ENCODE assay signal across 8 cellular contexts in genomic region chr4:113762061-113762850, GRCh38. TPM values are rescaled to one million over a fixed set of nuclear protein-coding genes. Genes with fewer than 3 reads are reported as not detected.
DNase-seq lines count a peak whose midpoint lies in the region; ATAC-seq, FAIRE-seq and TF ChIP-seq lines count a peak whose summit lies in the region.

No MANE protein-coding gene starts in this region.

- H2BK5ac ChIP-seq in H1 (ENCODE audit: low read depth, low read length), result peak overlapping the region; percentile 82

- TF ChIP-seq RAD21 in H1 (IDR thresholded peaks at IDR 0.05 in 1 of 2, conservative IDR thresholded peaks at IDR 0.05 in 1 of 2; ENCODE audit: low read depth in 2 of 2, low read length in 2 of 2), result no peak

- H3K4me1 Mint-ChIP-seq in memory B cell, result peaks cover 15% of the 10 kb centered on the region

- FAIRE-seq in H1 (lab: Jason Lieb, UNC), result peak; percentile 99

- H3K23me2 ChIP-seq in H1 (ENCODE audit: low read depth, low read length), result peaks cover 18% of the 10 kb centered on the region

- H4K20me1 ChIP-seq in H1 (replicated peaks in 1 of 2; ENCODE audit: control insufficient read depth in 1 of 2, insufficient read depth in 2 of 2, low read length in 2 of 2), result no peaks in the 10 kb centered on the region

- POLR2A ChIA-PET in H1 (lab: Charles Lee; ENCODE audit: partially characterized antibody), result interaction anchor here (1.4 kb wide), 1 partner anchor 13 kb away, joined by 3 read pairs; no protein-coding TSS in a partner anchor

- no peak overlapping the region for H2AK5ac ChIP-seq in H1 (ENCODE audit: low read depth, low read length)

- H3K27ac ChIP-seq in H1 (ENCODE audit: low read depth, low read length), result peak overlapping the region; percentile 67; the same call in 1 of the 2 replicates

- H3K27me3 ChIP-seq in H1 (replicated peaks in 1 of 4; ENCODE audit: control insufficient read depth in 3 of 4, extremely low read depth in 1 of 4, insufficient read depth in 3 of 4, low read length in 3 of 4), result peaks cover 0 to 8% (median 6%) of the 10 kb centered on the region in 4 experiments; a peak in 6 of 7 replicates

- H4K5ac ChIP-seq in H1 (ENCODE audit: insufficient read length, low read depth, low read length), result peak overlapping the region; percentile 64

- no peaks in the 10 kb centered on the region for H3K79me1 ChIP-seq in H1 (ENCODE audit: low read depth, low read length)

- H3K36me3 Mint-ChIP-seq in memory B cell, result peaks cover 5% of the 10 kb centered on the region

- no peak overlapping the region for H2BK20ac ChIP-seq in H1 (ENCODE audit: low read length)

- no peaks in the 10 kb centered on the region for H3K79me2 ChIP-seq in H1 (ENCODE audit: control insufficient read depth in 1 of 2, insufficient read depth in 2 of 2, low read length in 2 of 2)

- H2BK15ac ChIP-seq in H1 (ENCODE audit: low read length), result peak overlapping the region; percentile 36; the same call in 1 of the 2 replicates

- H3K9ac ChIP-seq in H1 (replicated peaks in 1 of 4; ENCODE audit: extremely low read depth in 1 of 4, low read depth in 3 of 4, low read length in 3 of 4), result peak overlapping the region; percentile 56 to 77 (median 74)

- H3K27me3 Mint-ChIP-seq in memory B cell, result no peaks in the 10 kb centered on the region

- no peak overlapping the region for H3K14ac ChIP-seq in H1 (ENCODE audit: insufficient read length)

- peak overlapping the region; percentile 49 for H4K91ac ChIP-seq in H1 (replicated peaks; ENCODE audit: insufficient read length, low read length)

- no peak overlapping the region for H3K4ac ChIP-seq in H1 (replicated peaks; ENCODE audit: insufficient read length, low read depth, low read length)

- no peaks in the 10 kb centered on the region for H3K36me3 ChIP-seq in H1 (ENCODE audit: control insufficient read depth in 2 of 4, insufficient read depth in 4 of 4, low read length in 3 of 4)

- H3K9me3 ChIP-seq in H1 (ENCODE audit: insufficient read depth in 2 of 2, low read depth in 1 of 2, low read length in 1 of 2), result no peaks in the 10 kb centered on the region

- H2BK12ac ChIP-seq in H1 (ENCODE audit: low read depth, low read length), result peak overlapping the region; percentile 86

- DNase-seq in COR-L47 (lab: John Stamatoyannopoulos, UW), result peak; percentile 99
- peak; percentile 99 for DNase-seq in HT-29 (ENCODE audit: low spot score)
- DNase-seq in NOMO-1 treated with DMSO at 0.1 percent for 48 hours (lab: John Stamatoyannopoulos, UW; ENCODE audit: unreplicated experiment), result peak; percentile 98
- peak; percentile 100 for DNase-seq in activated CD8-positive, alpha-beta memory T cell treated with anti-CD3 and anti-CD28 coated beads, Interleukin-2, amount 50 U/mL, for 1 hour (ENCODE audit: extremely low read depth)
- DNase-seq in H1 (ENCODE audit: low read depth in 1 of 2, low spot score in 2 of 2), result peak; percentile 96 to 97
- peak; percentile 94 to 97 for DNase-seq in memory B cell (ENCODE audit: low spot score in 2 of 2)
- DNase-seq in stimulated activated CD8-positive, alpha-beta memory T cell treated with anti-CD3 and anti-CD28 coated beads, Interleukin-12 subunit alpha, Interleukin-12 subunit beta, amount 100 ng/mL, for 1 hour (ENCODE audit: low read depth), result peak; percentile 100

- H3K4me2 ChIP-seq in H1 (ENCODE audit: insufficient read depth in 1 of 2, low read depth in 2 of 2, low read length in 2 of 2), result peak overlapping the region; percentile 98 to 99

- H3K56ac ChIP-seq in H1 (replicated peaks; ENCODE audit: insufficient read length, low read depth, low read length), result peak overlapping the region; percentile 83

- H3K4me3 ChIP-seq in H1 (ENCODE audit: extremely low read depth in 1 of 4, insufficient read depth in 2 of 4, low read depth in 3 of 4, low read length in 4 of 4), result peak overlapping the region; percentile 39 to 84 (median 80)

- 2% methylated on average over 43 of the region's 44 CpGs; no CpG with 5 or more reads in 1 of the 2 experiments for WGBS in H1 (ENCODE audit: extremely low coverage in 1 of 2, insufficient coverage in 1 of 2, insufficient read length in 1 of 2, insufficient replicate concordance in 2 of 2, low coverage in 1 of 2, low lambda C conversion rate in 2 of 2, missing lambda C conversion rate in 1 of 2), 2 experiments

- ATAC-seq in GM21360 (IDR thresholded peaks at IDR 0.05; ENCODE audit: unreplicated experiment), result peak; percentile 61
- ATAC-seq in memory B cell (ENCODE audit: low read depth), result peak; percentile 72

- H3K4me1 ChIP-seq in H1 (replicated peaks in 1 of 4; ENCODE audit: control insufficient read depth in 3 of 4, insufficient read depth in 4 of 4, low read length in 3 of 4), result no peaks in the 10 kb centered on the region; a peak in 3 of 7 replicates

- H3K18ac ChIP-seq in H1 (ENCODE audit: extremely low read depth, low read length), result peak overlapping the region; percentile 60

- H3K23ac ChIP-seq in H1 (ENCODE audit: insufficient read length), result no peak overlapping the region

- no peaks in the 10 kb centered on the region for H3K9me3 Mint-ChIP-seq in memory B cell

- no peak overlapping the region for H2BK120ac ChIP-seq in H1 (replicated peaks; ENCODE audit: low read depth, low read length)

- peak overlapping the region; percentile 95 for H3K4me3 Mint-ChIP-seq in memory B cell

- TF ChIP-seq POLR2A in H1 (IDR thresholded peaks at IDR 0.05; ENCODE audit: control extremely low read depth in 1 of 2, low read depth in 2 of 2, low read length in 2 of 2), result peak; percentile 48 to 66; a peak in 2 of 3 replicates

- peak overlapping the region; percentile 64 for H2AFZ ChIP-seq in H1 (ENCODE audit: low read length)

- peak overlapping the region; percentile 90; the same call in 1 of the 2 replicates for H4K8ac ChIP-seq in H1 (ENCODE audit: extremely low read depth, insufficient read depth, low read length)

- CTCF ChIA-PET in H1 (lab: Charles Lee; ENCODE audit: partially characterized antibody), result no interaction called here

- peak in 1 of 2 experiments; percentile 22; a peak in 1 of 3 replicates for TF ChIP-seq EP300 in H1 (IDR thresholded peaks at IDR 0.05; ENCODE audit: borderline replicate concordance in 1 of 2, low read depth in 2 of 2, low read length in 2 of 2)

- TF ChIP-seq CTCF in H1 (IDR thresholded peaks at IDR 0.05; ENCODE audit: control extremely low read depth in 1 of 3, insufficient read depth in 1 of 3, low read depth in 1 of 3, low read length in 3 of 3), result no peak

- peak overlapping the region; percentile 97 for H3K27ac Mint-ChIP-seq in memory B cell

TF ChIP-seq in H1, 55 proteins besides CTCF, POLR2A, EP300 and RAD21 (continues in another document):
- no peak for TF ChIP-seq BACH1 (IDR thresholded peaks at IDR 0.05; ENCODE audit: low read length)
- TF ChIP-seq, protein P1, sequence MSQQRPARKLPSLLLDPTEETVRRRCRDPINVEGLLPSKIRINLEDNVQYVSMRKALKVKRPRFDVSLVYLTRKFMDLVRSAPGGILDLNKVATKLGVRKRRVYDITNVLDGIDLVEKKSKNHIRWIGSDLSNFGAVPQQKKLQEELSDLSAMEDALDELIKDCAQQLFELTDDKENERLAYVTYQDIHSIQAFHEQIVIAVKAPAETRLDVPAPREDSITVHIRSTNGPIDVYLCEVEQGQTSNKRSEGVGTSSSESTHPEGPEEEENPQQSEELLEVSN (IDR thresholded peaks at IDR 0.05), result peak; percentile 82
- peak; percentile 81 for TF ChIP-seq TAF1 (IDR thresholded peaks at IDR 0.05; ENCODE audit: low read depth, low read length)
- TF ChIP-seq USF2 (IDR thresholded peaks at IDR 0.05; ENCODE audit: low read length), result peak; percentile 97
- TF ChIP-seq, protein P2, sequence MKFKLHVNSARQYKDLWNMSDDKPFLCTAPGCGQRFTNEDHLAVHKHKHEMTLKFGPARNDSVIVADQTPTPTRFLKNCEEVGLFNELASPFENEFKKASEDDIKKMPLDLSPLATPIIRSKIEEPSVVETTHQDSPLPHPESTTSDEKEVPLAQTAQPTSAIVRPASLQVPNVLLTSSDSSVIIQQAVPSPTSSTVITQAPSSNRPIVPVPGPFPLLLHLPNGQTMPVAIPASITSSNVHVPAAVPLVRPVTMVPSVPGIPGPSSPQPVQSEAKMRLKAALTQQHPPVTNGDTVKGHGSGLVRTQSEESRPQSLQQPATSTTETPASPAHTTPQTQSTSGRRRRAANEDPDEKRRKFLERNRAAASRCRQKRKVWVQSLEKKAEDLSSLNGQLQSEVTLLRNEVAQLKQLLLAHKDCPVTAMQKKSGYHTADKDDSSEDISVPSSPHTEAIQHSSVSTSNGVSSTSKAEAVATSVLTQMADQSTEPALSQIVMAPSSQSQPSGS (IDR thresholded peaks at IDR 0.05; ENCODE audit: low read length), result peak; percentile 99
- TF ChIP-seq CTBP2 (IDR thresholded peaks at IDR 0.05; ENCODE audit: borderline replicate concordance, insufficient read depth, insufficient read length, low read length), result no peak
- no peak for TF ChIP-seq KDM1A (IDR thresholded peaks at IDR 0.05; ENCODE audit: borderline replicate concordance, low read length)
- peak; percentile 2 for TF ChIP-seq NANOG (IDR thresholded peaks at IDR 0.05; ENCODE audit: insufficient read depth, low read depth, low read length, poor library complexity, severe bottlenecking)
- no peak for TF ChIP-seq EGR1 (IDR thresholded peaks at IDR 0.05; ENCODE audit: borderline replicate concordance, low read depth, low read length)
- no peak for TF ChIP-seq POU5F1 (IDR thresholded peaks at IDR 0.05; ENCODE audit: low read depth, low read length)
- TF ChIP-seq RNF2 (IDR thresholded peaks at IDR 0.05; ENCODE audit: borderline replicate concordance, low read depth, low read length, missing control alignments, poor library complexity, severe bottlenecking), result no peak
- TF ChIP-seq SIN3A (conservative IDR thresholded peaks at IDR 0.05 in 1 of 2, IDR thresholded peaks at IDR 0.05 in 1 of 2; ENCODE audit: low read depth in 1 of 2, low read length in 2 of 2), result no peak

RNA-seq across cellular contexts. Expression of gene CAMK2D, which starts 0.7 kb away (rescaled TPM):
- 41.1 and 49.5 TPM in 2 replicates for total RNA-seq in HT-29 (2014; rRNA removed; shearing (Covaris generic))
- 7.0 and 9.2 TPM in 2 replicates for total RNA-seq in H1 (2021; fragmentation: NEBNext Ultra II Directional; extraction: Animal tissue kit (Norgen Biotek cat#: 25700))
- 2.4 and 3.2 TPM in 2 replicates for polyA plus RNA-seq in H1 (2011; rRNA removed)
- 3.2 TPM for polyA plus RNA-seq in H1 (2011; cell fraction: cytosol; rRNA removed)
- polyA plus RNA-seq in H1 (2011; cell fraction: nucleus; rRNA removed), result 4.1 TPM
- polyA plus RNA-seq in H1 (2012, experiment 1 of 2), result 3.5 to 5.6 TPM (median 4.6 TPM) in 4 replicates
- polyA plus RNA-seq in H1 (2012, experiment 2 of 2), result 0.56 TPM
- polyA plus RNA-seq in H1 (2013, experiment 1 of 2), result 4.2 TPM
- polyA plus RNA-seq in H1 (2013, experiment 2 of 2), result 4.0 TPM
- 8.3 and 12.8 TPM in 2 replicates for polyA minus RNA-seq in H1 (2011; rRNA and poly(A)+ RNA removed)
- polyA minus RNA-seq in H1 (2011; cell fraction: cytosol; rRNA and poly(A)+ RNA removed), result 9.1 TPM
- 13.1 TPM for polyA minus RNA-seq in H1 (2011; cell fraction: nucleus; rRNA and poly(A)+ RNA removed)

Comparison
In these comparisons a context has a peak if more than half of its experiments do, and no peak if none do; other contexts are left out.
1. Peak in every context shown above with its lines: DNase-seq, ATAC-seq, H3K4me3 ChIP-seq and H3K27ac ChIP-seq.